ENCODE assay signal across 16 cellular contexts in genomic region chr19:5290336-5291262, GRCh38. TPM values are rescaled to one million over a fixed set of nuclear protein-coding genes. Genes with fewer than 3 reads are reported as not detected.
DNase-seq lines count a peak whose midpoint lies in the region; ATAC-seq and TF ChIP-seq lines count a peak whose summit lies in the region.
"Had no signal": no experiment of that assay in that cellular context is flagged by ENCODE, and none has a peak within 500 bp of the region (broad histone marks: within the 10 kb centered on the region; RNA-seq: fewer than 3 reads in every experiment).

No MANE protein-coding gene starts in this region.

- H3K9ac ChIP-seq in BLaER1: no peak overlapping the region

- H3K9me3 ChIP-seq in BLaER1: no peaks in the 10 kb centered on the region
- no peaks in the 10 kb centered on the region for H3K9me3 ChIP-seq in ascending aorta
- H3K9me3 ChIP-seq: adrenal gland had no signal

- H3K4me3 ChIP-seq in BLaER1 (no peak overlapping the region), ascending aorta (peak overlapping the region; percentile 7 to 92)
- H3K4me3 ChIP-seq: skin epidermis had no signal

- peak; percentile 23 for ATAC-seq in sciatic nerve
- ATAC-seq: T-helper 17 cell had no signal

- DNase-seq in ascending aorta (ENCODE audit: low spot score in 2 of 2): no peak
- DNase-seq in inferior parietal cortex (ENCODE audit: extremely low spot score): peak; percentile 52
- DNase-seq in sciatic nerve (ENCODE audit: low spot score): peak; percentile 80
- no peak for DNase-seq in NCI-H1436 treated with DMSO at 0.1 percent for 48 hours (lab: John Stamatoyannopoulos, UW)
- DNase-seq in DMS53 treated with DMSO at 0.1 percent for 48 hours (lab: John Stamatoyannopoulos, UW; ENCODE audit: unreplicated experiment): no peak
- DNase-seq in HCEC 1CT: no peak
- no peak for DNase-seq in GM03348 (ENCODE audit: low spot score)
- DNase-seq: activated CD4-positive, alpha-beta T cell treated with anti-CD3 and anti-CD28 coated beads for 4 hours; activated T-cell treated with anti-CD3 and anti-CD28 coated beads, Interleukin-2, amount 50 U/mL, for 24 hours; adrenal gland; islet precursor cell; NCI-H1417 treated with DMSO at 0.1 percent for 48 hours; NCI-H446; T-helper 17 cell had no signal

- H3K27ac ChIP-seq in BLaER1 (no peak overlapping the region), ascending aorta (peak overlapping the region; percentile 3 to 23)

- TF ChIP-seq CTCF in ascending aorta (IDR thresholded peaks at IDR 0.05): no peak

- H3K36me3 ChIP-seq in BLaER1 (peaks cover 8% of the 10 kb centered on the region), ascending aorta (peaks cover 5 to 7% of the 10 kb centered on the region in 2 donors)

- H3K4me1 ChIP-seq in BLaER1 (peaks cover 75% of the 10 kb centered on the region), ascending aorta (peaks cover 9 to 10% of the 10 kb centered on the region in 2 donors)

- peaks cover 81% of the 10 kb centered on the region for H4K20me1 ChIP-seq in BLaER1

- intact Hi-C loops in ascending aorta (cut with DNase I) (loop anchor here (5.0 to 10.0 kb wide), 2 partner anchors 392 to 416 kb away; partner anchors contain the start of genes HSD11B1L and MICOS13), sciatic nerve (cut with DNase I) (no loop called here)

- 0 out of 2 replicates have a peak overlapping the region, but pooled peaks have one; percentile 100 for H3K4me2 ChIP-seq in BLaER1

- H3K27me3 ChIP-seq in BLaER1: peaks cover 16% of the 10 kb centered on the region
- H3K27me3 ChIP-seq in ascending aorta: no peaks in the 10 kb centered on the region
- H3K27me3 ChIP-seq: adrenal gland had no signal

RNA-seq across cellular contexts. Expression of gene PTPRS, which starts 50.0 kb away (rescaled TPM):
- total RNA-seq in ascending aorta (517 TPM), sciatic nerve (278 TPM)

Comparison
In these comparisons a context has a peak if more than half of its experiments do, and no peak if none do; other contexts are left out.
1. DNase-seq: peak in inferior parietal cortex (single experiment) and sciatic nerve (single experiment); none in ascending aorta (0 of 2), NCI-H1436 treated with DMSO at 0.1 percent for 48 hours (single experiment), DMS53 treated with DMSO at 0.1 percent for 48 hours (single experiment), HCEC 1CT (single experiment) and GM03348 (single experiment).